ENCODE assay signal across 11 cellular contexts in genomic region chr6:151254451-151255081, GRCh38. TPM values are rescaled to one million over a fixed set of nuclear protein-coding genes. Genes with fewer than 3 reads are reported as not detected.
A peak's percentile ranks its signal among the peaks of the same experiment; 100 is the strongest.
DNase-seq lines count a peak whose midpoint lies in the region; ATAC-seq and TF ChIP-seq lines count a peak whose summit lies in the region.
"Had no signal": no experiment of that assay in that cellular context is flagged by ENCODE, and none has a peak within 500 bp of the region (broad histone marks: within the 10 kb centered on the region; RNA-seq: fewer than 3 reads in every experiment).

No MANE protein-coding gene starts in this region.

- H3K27ac ChIP-seq in osteoblast (ENCODE audit: low read depth, low read length): peak overlapping the region; percentile 37

- H2AFZ ChIP-seq in osteoblast (ENCODE audit: low read length): no peak overlapping the region

- no peaks in the 10 kb centered on the region for H3K79me2 ChIP-seq in osteoblast (ENCODE audit: insufficient read depth, low read length)

- ATAC-seq in HG03378 (IDR thresholded peaks at IDR 0.05; ENCODE audit: unreplicated experiment): no peak
- no peak for ATAC-seq in HG02852 (IDR thresholded peaks at IDR 0.05; ENCODE audit: unreplicated experiment)

- H3K36me3 ChIP-seq in osteoblast (ENCODE audit: insufficient read depth, low read length): no peaks in the 10 kb centered on the region

- H3K4me1 ChIP-seq in osteoblast (ENCODE audit: insufficient read depth, low read length): peaks cover 12% of the 10 kb centered on the region

- H4K20me1 ChIP-seq in osteoblast (ENCODE audit: insufficient read depth, low read length): no peaks in the 10 kb centered on the region

- TF ChIP-seq CTCF in AG10803 (conservative IDR thresholded peaks at IDR 0.05; ENCODE audit: low read length) (no peak), epithelial cell of proximal tubule (conservative IDR thresholded peaks at IDR 0.05; ENCODE audit: low read depth, low read length) (peak; percentile 17), osteoblast (IDR thresholded peaks at IDR 0.05; ENCODE audit: extremely low read depth, low read depth, low read length) (no peak)

- H3K4me3 ChIP-seq in AG10803 (ENCODE audit: low read length) (no peak overlapping the region), epithelial cell of proximal tubule (ENCODE audit: low read depth, low read length) (peak overlapping the region; percentile 33), osteoblast (ENCODE audit: insufficient read depth, low read length) (no peak overlapping the region)

- H3K9me3 ChIP-seq in osteoblast (ENCODE audit: low read depth, low read length): no peaks in the 10 kb centered on the region

- H3K27me3 ChIP-seq in osteoblast (ENCODE audit: insufficient read depth, low read length): no peaks in the 10 kb centered on the region

- DNase-seq in AG10803 (ENCODE audit: low read depth) (peak; percentile 65), M059J (ENCODE audit: low read depth) (peak; percentile 76), epithelial cell of proximal tubule (ENCODE audit: low read depth) (peak; percentile 71), osteoblast (ENCODE audit: insufficient read length, low spot score, missing footprints) (peak; percentile 86), NCI-H187 treated with DMSO at 0.1 percent for 48 hours (lab: John Stamatoyannopoulos, UW) (no peak), T-helper 2 cell (no peak)
- DNase-seq: activated CD8-positive, alpha-beta memory T cell treated with anti-CD3 and anti-CD28 coated beads for 24 hours; anterior cingulate cortex; NCI-H2029 treated with DMSO at 0.1 percent for 48 hours had no signal

- no peak overlapping the region for H3K4me2 ChIP-seq in osteoblast (ENCODE audit: insufficient read depth, low read length)

RNA-seq across cellular contexts. Expression of gene AKAP12, which starts 14.8 kb away (rescaled TPM):
- total RNA-seq in M059J (2014; rRNA removed; shearing (Covaris generic)): 28.4 and 43.1 TPM in 2 replicates
- 191 and 430 TPM in 2 replicates for total RNA-seq in epithelial cell of proximal tubule
- total RNA-seq in osteoblast: 67.3 and 70.1 TPM in 2 replicates

Comparison
In these comparisons a context has a peak if more than half of its experiments do, and no peak if none do; other contexts are left out.
1. DNase-seq: peak in AG10803 (single experiment), M059J (single experiment), epithelial cell of proximal tubule (single experiment) and osteoblast (single experiment); none in NCI-H187 treated with DMSO at 0.1 percent for 48 hours (single experiment) and T-helper 2 cell (0 of 5).